Comparison of ENCODE assay signal across 8 cellular contexts in the genomic region with DNA sequence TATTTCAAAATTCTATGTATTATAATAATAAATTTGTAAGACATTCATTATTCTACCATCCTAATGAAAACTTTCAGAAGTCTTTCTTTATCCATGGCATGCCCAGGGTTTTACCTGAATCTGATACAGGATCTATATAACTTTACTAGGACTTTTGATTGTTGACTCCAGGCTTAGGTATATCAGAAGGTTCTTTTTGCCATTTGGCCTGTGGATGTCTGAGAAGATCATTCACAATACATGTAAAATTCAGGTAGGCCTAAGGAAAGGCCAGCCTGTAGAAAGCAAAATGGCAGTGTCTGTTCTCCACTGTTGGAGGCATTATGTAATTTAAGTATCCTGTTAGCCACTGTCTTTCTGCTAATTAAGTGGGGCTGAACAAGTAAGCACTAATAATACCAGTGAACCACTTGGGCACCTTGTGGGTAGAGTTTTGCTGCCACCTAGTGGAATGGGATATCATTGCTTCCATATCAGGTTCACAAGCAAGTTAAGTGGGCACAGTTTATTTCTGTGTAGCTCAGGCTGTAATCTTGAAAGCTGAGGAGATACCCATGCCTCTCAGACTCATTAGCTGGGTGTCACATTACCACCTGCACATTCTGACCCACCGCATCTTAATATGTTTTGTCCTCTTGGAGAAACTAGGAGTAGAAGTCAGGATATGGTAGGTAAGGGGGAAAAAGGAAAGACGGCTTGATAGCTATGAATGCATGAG.
DNase-seq lines count a peak whose midpoint lies in the region; ATAC-seq, FAIRE-seq and TF ChIP-seq lines count a peak whose summit lies in the region.

No MANE protein-coding gene starts in this region.

- peaks cover 45% of the 10 kb centered on the region for H3K36me3 Mint-ChIP-seq in activated B cell treated with CpG ODN at 0.5 μM for 24 hours (ENCODE audit: low read depth)

- H3K9me3 ChIP-seq in kidney (ENCODE audit: control insufficient read depth in 1 of 2, low read length in 2 of 2) = no peaks in the 10 kb centered on the region

- H3K4me1 Mint-ChIP-seq in activated B cell treated with CpG ODN at 0.5 μM for 24 hours = peaks cover 3% of the 10 kb centered on the region

- FAIRE-seq in kidney (lab: Jason Lieb, UNC) = peak; percentile 38

- no peaks in the 10 kb centered on the region for H3K9me3 Mint-ChIP-seq in activated B cell treated with CpG ODN at 0.5 μM for 24 hours

- peak overlapping the region; percentile 41 for H3K27ac Mint-ChIP-seq in activated B cell treated with CpG ODN at 0.5 μM for 24 hours

- CTCF ChIA-PET in AG04449 (lab: Yijun Ruan, JAX) = interaction anchor here (0.6 to 6.3 kb wide), 34 partner anchors 9 to 481 kb away, joined by 3 to 140 read pairs (median 4); a partner anchor contains a TSS
- CTCF ChIA-PET in activated B cell treated with CpG ODN at 0.5 μM for 24 hours (lab: Charles Lee) = interaction anchor here (0.6 to 2.0 kb wide), 24 partner anchors 10 to 482 kb away, joined by 3 to 36 read pairs (median 4); no protein-coding TSS in a partner anchor

- H3K4me3 ChIP-seq in AG04449 (ENCODE audit: low read depth, low read length) (no peak overlapping the region), kidney (ENCODE audit: low read length in 2 of 2) (no peak overlapping the region)

- no peak overlapping the region for H3K4me3 Mint-ChIP-seq in activated B cell treated with CpG ODN at 0.5 μM for 24 hours

- no peaks in the 10 kb centered on the region for H3K27me3 Mint-ChIP-seq in activated B cell treated with CpG ODN at 0.5 μM for 24 hours

- intact Hi-C loops in activated B cell treated with CpG ODN at 0.5 μM for 24 hours (cut with micrococcal nuclease) = loop anchor here (1.0 to 5.0 kb wide), 7 partner anchors 105 to 481 kb away; a partner anchor contains a TSS
- intact Hi-C loops in kidney (cut with DNase I) = loop anchor here (10.0 kb wide), 1 partner anchor 192 kb away; no protein-coding TSS in a partner anchor

- no peak overlapping the region for H3K9ac ChIP-seq in kidney (ENCODE audit: low read length in 2 of 2)

- TF ChIP-seq CTCF in AG04449 (IDR thresholded peaks at IDR 0.05; ENCODE audit: insufficient read depth, low read length, missing control alignments) (peak; percentile 79), activated B cell treated with CpG ODN at 0.5 μM for 24 hours (IDR thresholded peaks at IDR 0.05) (peak; percentile 11), kidney (IDR thresholded peaks at IDR 0.05; ENCODE audit: borderline replicate concordance, extremely low read depth, insufficient read depth) (peak; percentile 92)

- peak overlapping the region; percentile 74 for H3K27ac ChIP-seq in caudate nucleus (ENCODE audit: low read depth, low read length)
- H3K27ac ChIP-seq in kidney (ENCODE audit: low read depth in 2 of 2, low read length in 2 of 2) = no peak overlapping the region

- POLR2A ChIA-PET in AG04449 (lab: Yijun Ruan, JAX) (no interaction called here), activated B cell treated with CpG ODN at 0.5 μM for 24 hours (lab: Charles Lee) (interaction anchor here (0.7 kb wide), 1 partner anchor 212 kb away, joined by 3 read pairs; no protein-coding TSS in a partner anchor)

- peak; percentile 77 for ATAC-seq in GM18861 (IDR thresholded peaks at IDR 0.05; ENCODE audit: unreplicated experiment)
- ATAC-seq in HG03135 (IDR thresholded peaks at IDR 0.05; ENCODE audit: unreplicated experiment) = peak; percentile 80
- peak; percentile 96 for ATAC-seq in activated B cell treated with CpG ODN at 0.5 μM for 24 hours (ENCODE audit: low read depth)

- no peaks in the 10 kb centered on the region for H3K4me1 ChIP-seq in kidney (ENCODE audit: control insufficient read depth in 1 of 2, insufficient read depth in 1 of 2, low read depth in 1 of 2, low read length in 2 of 2)

- H3K36me3 ChIP-seq in kidney (ENCODE audit: control insufficient read depth in 1 of 2, insufficient read depth in 2 of 2, low read length in 2 of 2) = peaks cover 2 to 5% of the 10 kb centered on the region in 2 donors

- DNase-seq in AG04449 (ENCODE audit: low read depth, low spot score) = peak; percentile 36
- DNase-seq in NCI-H226 = peak; percentile 34
- no peak for DNase-seq in activated B cell treated with CpG ODN at 0.5 μM for 24 hours
- DNase-seq in caudate nucleus (lab: John Stamatoyannopoulos, UW) = peak in 48 of 61 donors; percentile 4 to 84 (median 37)
- DNase-seq in kidney = no peak
- peak; percentile 52 to 65 for DNase-seq in stimulated activated CD4-positive, alpha-beta T cell treated with anti-CD3 and anti-CD28 coated beads, Interleukin-2, amount 100 ng/mL, for 48 hours

Comparison
In these comparisons a context has a peak if more than half of its experiments do, and no peak if none do; other contexts are left out.
1. DNase-seq: peak in AG04449 (single experiment), NCI-H226 (single experiment), caudate nucleus (48 of 61) and stimulated activated CD4-positive, alpha-beta T cell treated with anti-CD3 and anti-CD28 coated beads, Interleukin-2, amount 100 ng/mL, for 48 hours (2 of 2); none in activated B cell treated with CpG ODN at 0.5 μM for 24 hours (single experiment) and kidney (single experiment).
2. CTCF ChIP-seq: peak in every context shown above with its lines; median percentile 92 in kidney; 79 in AG04449; 11 in activated B cell treated with CpG ODN at 0.5 μM for 24 hours.
3. Peak in every context shown above with its lines, with median percentiles within 50 percentile points of each other: ATAC-seq.